In genomic region chr10:130740166-130740565, GRCh38 we compare ENCODE assay signal across 21 cellular contexts.
"Had no signal": no experiment of that assay in that cellular context is flagged by ENCODE, and none has a peak within 500 bp of the region (broad histone marks: within the 10 kb centered on the region; RNA-seq: fewer than 3 reads in every experiment).

No MANE protein-coding gene starts in this region.

- H3K27ac Mint-ChIP-seq: activated CD4-positive, alpha-beta memory T cell treated with anti-CD3 and anti-CD28 coated beads for 36 hours; activated CD4-positive, alpha-beta T cell treated with anti-CD3 and anti-CD28 coated beads, Interleukin-2, amount 10 ng/mL, durations not matched to agents 7 days and 5 days; activated naive CD8-positive, alpha-beta T cell treated with anti-CD3 and anti-CD28 coated beads, Interleukin-2, amount 10 ng/mL, durations not matched to agents 7 days and 5 days had no signal

- H3K36me3 ChIP-seq: adrenal gland, Peyer's patch, SJCRH30 had no signal

- ATAC-seq: activated T-cell treated with anti-CD3 and anti-CD28 coated beads, Interleukin-2, amount 50 U/mL, for 4 hours had no signal

- H3K9ac ChIP-seq: KMS-11, SK-N-SH had no signal

- H3K9me3 ChIP-seq: adrenal gland, SJCRH30, SK-N-SH had no signal

- H3K27ac ChIP-seq: adrenal gland, KMS-11, Peyer's patch, RWPE1, SJCRH30, VCaP had no signal

- H3K4me3 Mint-ChIP-seq: activated CD4-positive, alpha-beta memory T cell treated with anti-CD3 and anti-CD28 coated beads for 36 hours; activated CD4-positive, alpha-beta T cell treated with anti-CD3 and anti-CD28 coated beads, Interleukin-2, amount 10 ng/mL, durations not matched to agents 7 days and 5 days; activated naive CD8-positive, alpha-beta T cell treated with anti-CD3 and anti-CD28 coated beads, Interleukin-2, amount 10 ng/mL, durations not matched to agents 7 days and 5 days; activated T-cell treated with anti-CD3 and anti-CD28 coated beads, Interleukin-2, amount 50 U/mL, for 4 hours had no signal

- DNase-seq: activated CD4-positive, alpha-beta memory T cell treated with anti-CD3 and anti-CD28 coated beads for 36 hours; activated CD4-positive, alpha-beta T cell treated with anti-CD3 and anti-CD28 coated beads, Interleukin-2, amount 10 ng/mL, durations not matched to agents 7 days and 5 days; activated CD4-positive, CD25-positive, alpha-beta regulatory T cell; activated CD8-positive, alpha-beta memory T cell treated with anti-CD3 and anti-CD28 coated beads for 24 hours; activated naive CD4-positive, alpha-beta T cell treated with anti-CD3 and anti-CD28 coated beads, Interleukin-2, amount 50 U/mL, for 16 hours; activated naive CD8-positive, alpha-beta T cell treated with anti-CD3 and anti-CD28 coated beads, Interleukin-2, amount 10 ng/mL, durations not matched to agents 7 days and 5 days; activated T-cell treated with anti-CD3 and anti-CD28 coated beads, Interleukin-2, amount 50 U/mL, for 4 hours; NCI-H1092 treated with DMSO at 0.1 percent for 48 hours; NCI-H1417 treated with DMSO at 0.1 percent for 48 hours; NCI-H1694 treated with DMSO at 0.1 percent for 48 hours; NCI-H2029 treated with DMSO at 0.1 percent for 48 hours; NCI-H446; Right ventricle myocardium superior; SJCRH30; SK-N-SH; T-helper 1 cell had no signal

- H3K4me1 ChIP-seq: adrenal gland, Peyer's patch, SJCRH30 had no signal

- H3K4me1 Mint-ChIP-seq: activated CD4-positive, alpha-beta T cell treated with anti-CD3 and anti-CD28 coated beads, Interleukin-2, amount 10 ng/mL, durations not matched to agents 7 days and 5 days; activated naive CD8-positive, alpha-beta T cell treated with anti-CD3 and anti-CD28 coated beads, Interleukin-2, amount 10 ng/mL, durations not matched to agents 7 days and 5 days had no signal

- H3K9me3 Mint-ChIP-seq: activated CD4-positive, alpha-beta memory T cell treated with anti-CD3 and anti-CD28 coated beads for 36 hours; activated T-cell treated with anti-CD3 and anti-CD28 coated beads, Interleukin-2, amount 50 U/mL, for 4 hours had no signal

- H3K27me3 Mint-ChIP-seq: activated CD4-positive, alpha-beta memory T cell treated with anti-CD3 and anti-CD28 coated beads for 36 hours; activated CD4-positive, alpha-beta T cell treated with anti-CD3 and anti-CD28 coated beads, Interleukin-2, amount 10 ng/mL, durations not matched to agents 7 days and 5 days; activated naive CD8-positive, alpha-beta T cell treated with anti-CD3 and anti-CD28 coated beads, Interleukin-2, amount 10 ng/mL, durations not matched to agents 7 days and 5 days had no signal

- H3K27me3 ChIP-seq: adrenal gland, Peyer's patch, SJCRH30 had no signal

- H3K4me3 ChIP-seq: adrenal gland, Peyer's patch, SJCRH30 had no signal

- H3K36me3 Mint-ChIP-seq: activated CD4-positive, alpha-beta memory T cell treated with anti-CD3 and anti-CD28 coated beads for 36 hours; activated naive CD8-positive, alpha-beta T cell treated with anti-CD3 and anti-CD28 coated beads, Interleukin-2, amount 10 ng/mL, durations not matched to agents 7 days and 5 days had no signal
